Comparison of ENCODE assay signal across 1 cellular context in the genomic region with DNA sequence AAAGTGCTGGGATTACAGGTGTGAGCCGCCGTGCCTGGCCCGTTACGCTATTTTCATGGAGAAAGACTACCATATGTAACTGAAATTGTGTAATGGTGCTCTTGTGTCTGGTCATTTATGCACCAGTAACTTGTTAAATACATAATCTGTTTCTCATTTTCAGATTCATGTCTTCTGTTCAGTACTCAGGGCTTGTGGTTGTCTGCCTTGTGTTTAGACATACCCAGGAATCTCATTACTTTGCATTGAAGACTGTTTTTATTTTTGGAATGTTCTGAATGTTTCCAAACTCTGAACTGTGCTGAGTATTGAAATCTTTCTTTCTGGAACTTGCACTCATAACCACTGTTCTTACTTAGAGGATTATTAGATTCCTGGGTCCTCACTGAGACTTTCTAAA.
TF ChIP-seq lines count a peak whose summit lies in the region.

No MANE protein-coding gene starts in this region.

TF ChIP-seq in GM12878, 131 proteins besides CTCF, POLR2A, EP300 and RAD21:
- no peak for TF ChIP-seq BHLHE40 (IDR thresholded peaks at IDR 0.05; ENCODE audit: borderline replicate concordance in 1 of 2, low read depth in 2 of 2, low read length in 1 of 2)
